Comparison of ENCODE assay signal across 15 cellular contexts in genomic region chr2:136129601-136130000, GRCh38. TPM values are rescaled to one million over a fixed set of nuclear protein-coding genes. Genes with fewer than 3 reads are reported as not detected.
A peak's percentile ranks its signal among the peaks of the same experiment; 100 is the strongest.
DNase-seq lines count a peak whose midpoint lies in the region; ATAC-seq and TF ChIP-seq lines count a peak whose summit lies in the region.
"Had no signal": no experiment of that assay in that cellular context is flagged by ENCODE, and none has a peak within 500 bp of the region (broad histone marks: within the 10 kb centered on the region; RNA-seq: fewer than 3 reads in every experiment).

No MANE protein-coding gene starts in this region.

- H3K9me3 Mint-ChIP-seq in activated naive CD4-positive, alpha-beta T cell treated with anti-CD3 and anti-CD28 coated beads, Interleukin-2, amount 10 ng/mL, durations not matched to agents 7 days and 5 days: no peaks in the 10 kb centered on the region
- H3K9me3 Mint-ChIP-seq in central memory CD8-positive, alpha-beta T cell: no peaks in the 10 kb centered on the region

- no peaks in the 10 kb centered on the region for H3K9me3 ChIP-seq in Peyer's patch
- no peaks in the 10 kb centered on the region for H3K9me3 ChIP-seq in stomach
- H3K9me3 ChIP-seq: body of pancreas, left ventricle myocardium inferior had no signal

- TF ChIP-seq CTCF in Peyer's patch (IDR thresholded peaks at IDR 0.05) (no peak), stomach (IDR thresholded peaks at IDR 0.05) (no peak)

- CTCF ChIA-PET in activated naive CD4-positive, alpha-beta T cell treated with anti-CD3 and anti-CD28 coated beads, Interleukin-2, amount 10 ng/mL, durations not matched to agents 7 days and 5 days (lab: Charles Lee): interaction anchor here (1.2 to 1.7 kb wide), 2 partner anchors 212 to 251 kb away, joined by 3 to 6 read pairs; no protein-coding TSS in a partner anchor

- H3K27ac ChIP-seq in Peyer's patch: peak overlapping the region; percentile 57 to 97 (median 88)
- H3K27ac ChIP-seq in stomach: peak overlapping the region; percentile 31 to 62 (median 54)
- H3K27ac ChIP-seq: body of pancreas, left ventricle myocardium inferior had no signal

- TF ChIP-seq EP300 in stomach (IDR thresholded peaks at IDR 0.05): no peak

- peaks cover 98% of the 10 kb centered on the region for H3K4me1 Mint-ChIP-seq in activated naive CD4-positive, alpha-beta T cell treated with anti-CD3 and anti-CD28 coated beads, Interleukin-2, amount 10 ng/mL, durations not matched to agents 7 days and 5 days
- peaks cover 88% of the 10 kb centered on the region for H3K4me1 Mint-ChIP-seq in central memory CD8-positive, alpha-beta T cell

- peak overlapping the region; percentile 21 for H3K4me3 Mint-ChIP-seq in activated naive CD4-positive, alpha-beta T cell treated with anti-CD3 and anti-CD28 coated beads, Interleukin-2, amount 10 ng/mL, durations not matched to agents 7 days and 5 days
- H3K4me3 Mint-ChIP-seq in central memory CD8-positive, alpha-beta T cell: peak overlapping the region; percentile 70

- no peaks in the 10 kb centered on the region for H3K36me3 ChIP-seq in Peyer's patch
- H3K36me3 ChIP-seq in stomach: no peaks in the 10 kb centered on the region
- H3K36me3 ChIP-seq: left ventricle myocardium inferior had no signal

- H3K27me3 Mint-ChIP-seq in activated naive CD4-positive, alpha-beta T cell treated with anti-CD3 and anti-CD28 coated beads, Interleukin-2, amount 10 ng/mL, durations not matched to agents 7 days and 5 days: peaks cover 44% of the 10 kb centered on the region
- H3K27me3 Mint-ChIP-seq in central memory CD8-positive, alpha-beta T cell: no peaks in the 10 kb centered on the region

- H3K27ac Mint-ChIP-seq in activated naive CD4-positive, alpha-beta T cell treated with anti-CD3 and anti-CD28 coated beads, Interleukin-2, amount 10 ng/mL, durations not matched to agents 7 days and 5 days: peak overlapping the region; percentile 99
- peak overlapping the region; percentile 99 for H3K27ac Mint-ChIP-seq in central memory CD8-positive, alpha-beta T cell (ENCODE audit: low read depth)

- H3K4me3 ChIP-seq in Peyer's patch (no peak overlapping the region), stomach (no peak overlapping the region)
- H3K4me3 ChIP-seq: body of pancreas, left ventricle myocardium inferior had no signal

- WGBS in stomach, 5 donors: 67 to 78% (median 71%) methylated on average over 4 of the region's 4 CpGs

- ATAC-seq in central memory CD8-positive, alpha-beta T cell (replicated peaks; ENCODE audit: extremely low read depth, poor library complexity, severe bottlenecking): peak; percentile 42
- no peak for ATAC-seq in left lobe of liver

- peaks cover 0 to 48% (median 16%) of the 10 kb centered on the region in 4 donors for H3K4me1 ChIP-seq in Peyer's patch
- H3K4me1 ChIP-seq in stomach: peaks cover 0 to 21% (median 13%) of the 10 kb centered on the region in 4 donors
- H3K4me1 ChIP-seq: body of pancreas had no signal

- intact Hi-C loops in stomach (cut with DNase I; ENCODE audit: low total_unique reads): no loop called here

- peak; percentile 8 to 51 for TF ChIP-seq POLR2A in Peyer's patch (IDR thresholded peaks at IDR 0.05)
- no peak for TF ChIP-seq POLR2A in stomach (IDR thresholded peaks at IDR 0.05)

- H3K36me3 Mint-ChIP-seq in activated naive CD4-positive, alpha-beta T cell treated with anti-CD3 and anti-CD28 coated beads, Interleukin-2, amount 10 ng/mL, durations not matched to agents 7 days and 5 days: peaks cover 7% of the 10 kb centered on the region
- H3K36me3 Mint-ChIP-seq in central memory CD8-positive, alpha-beta T cell (ENCODE audit: insufficient read depth): peaks cover 55% of the 10 kb centered on the region

- H3K27me3 ChIP-seq in Peyer's patch (no peaks in the 10 kb centered on the region), stomach (no peaks in the 10 kb centered on the region)
- H3K27me3 ChIP-seq: body of pancreas had no signal

- DNase-seq in activated naive CD4-positive, alpha-beta T cell treated with anti-CD3 and anti-CD28 coated beads, Interleukin-2, amount 10 ng/mL, durations not matched to agents 7 days and 5 days: peak; percentile 66
- no peak for DNase-seq in activated naive CD4-positive, alpha-beta T cell treated with Interleukin-2 at 50 U/mL for 16 hours
- DNase-seq in Peyer's patch (peak in 2 of 3 donors; percentile 71 to 73), stomach (no peak), NCI-H1092 treated with DMSO at 0.1 percent for 48 hours (lab: John Stamatoyannopoulos, UW) (no peak), NCI-H2227 (lab: John Stamatoyannopoulos, UW; ENCODE audit: unreplicated experiment) (no peak), left lobe of liver (ENCODE audit: low spot score) (no peak)
- DNase-seq in central memory CD8-positive, alpha-beta T cell (ENCODE audit: low spot score in 2 of 2): peak in 1 of 2 donors; percentile 75
- DNase-seq: AML-193, body of pancreas, GDM1, IMR-90, left ventricle myocardium inferior, NCI-H2029, SW 1271 had no signal

RNA-seq across cellular contexts. Expression of gene CXCR4, which starts 11.7 kb away (rescaled TPM):
- total RNA-seq in Peyer's patch (100 to 1,000 TPM in 1 of 4 donors, 10 to 100 TPM in 2, 1 to 10 TPM in 1; 4.9 to 446 (median 22.2) TPM), stomach (10 to 100 TPM in 2 of 5 donors, 1 to 10 TPM in 2, not detected in 1; 1.2 to 42.6 (median 12.5) TPM), left lobe of liver (2.0 TPM)
- polyA plus RNA-seq in stomach: 10 to 100 TPM in 2 of 3 donors, 1 to 10 TPM in 1; 9.3 to 20.6 (median 15.9) TPM
- total RNA-seq: IMR-90 had no signal
- polyA plus RNA-seq: IMR-90 had no signal

Comparison
In these comparisons a context has a peak if more than half of its experiments do, and no peak if none do; other contexts are left out.
1. DNase-seq: peak in activated naive CD4-positive, alpha-beta T cell treated with anti-CD3 and anti-CD28 coated beads, Interleukin-2, amount 10 ng/mL, durations not matched to agents 7 days and 5 days (single experiment) and Peyer's patch (2 of 3); none in activated naive CD4-positive, alpha-beta T cell treated with Interleukin-2 at 50 U/mL for 16 hours (single experiment), stomach (single experiment), NCI-H1092 treated with DMSO at 0.1 percent for 48 hours (single experiment), NCI-H2227 (single experiment) and left lobe of liver (single experiment).
2. POLR2A ChIP-seq: peak in Peyer's patch (2 of 2); none in stomach (0 of 4).